Comparison of ENCODE assay signal across 12 cellular contexts in genomic region chr1:98389809-98390208, GRCh38.
DNase-seq lines count a peak whose midpoint lies in the region; TF ChIP-seq lines count a peak whose summit lies in the region.
"Had no signal": no experiment of that assay in that cellular context is flagged by ENCODE, and none has a peak within 500 bp of the region (broad histone marks: within the 10 kb centered on the region; RNA-seq: fewer than 3 reads in every experiment).

No MANE protein-coding gene starts in this region.

- no peak for TF ChIP-seq POLR2A in erythroblast (IDR thresholded peaks at IDR 0.05; ENCODE audit: low read length)

- CTCF ChIA-PET in AG04450 (lab: Charles Lee) = no interaction called here

- no peaks in the 10 kb centered on the region for H3K27me3 ChIP-seq in AG04450 (ENCODE audit: control insufficient read depth, insufficient read depth, low read length)
- H3K27me3 ChIP-seq in brain microvascular endothelial cell (replicated peaks) = no peaks in the 10 kb centered on the region
- H3K27me3 ChIP-seq: ovary, tibial artery had no signal

- DNase-seq in AG04450 (ENCODE audit: low read depth, low spot score) (peak; percentile 45), HT1080 (ENCODE audit: low read depth) (peak; percentile 17), brain microvascular endothelial cell (peak; percentile 88), hepatic stellate cell (ENCODE audit: low spot score) (peak; percentile 23), MV-4-11 (lab: John Stamatoyannopoulos, UW) (no peak), NCI-H2227 (lab: John Stamatoyannopoulos, UW; ENCODE audit: unreplicated experiment) (no peak), Ammon's horn (ENCODE audit: low spot score) (no peak), erythroblast (lab: John Stamatoyannopoulos, UW) (no peak)
- DNase-seq: activated CD8-positive, alpha-beta T cell treated with anti-CD3 and anti-CD28 coated beads, Interleukin-2, amount 10 ng/mL, durations not matched to agents 7 days and 5 days; ovary; stimulated activated CD4-positive, alpha-beta T cell treated with anti-CD3 and anti-CD28 coated beads, Interleukin-15, amount 100 ng/mL, for 24 hours; tibial artery had no signal

- in situ Hi-C loops in brain microvascular endothelial cell (cut with HindIII; ENCODE audit: low pct_ligation_motif_present, low sequenced_read_pairs) = no loop called here

- H3K27ac ChIP-seq in AG04450 (ENCODE audit: low read depth, low read length) (no peak overlapping the region), brain microvascular endothelial cell (peak overlapping the region; percentile 64)
- H3K27ac ChIP-seq: ovary, tibial artery had no signal

- H3K4me3 ChIP-seq in AG04450 (ENCODE audit: low read depth, low read length) = no peak overlapping the region
- no peak overlapping the region for H3K4me3 ChIP-seq in brain microvascular endothelial cell (ENCODE audit: low read depth, low read length)
- H3K4me3 ChIP-seq: ovary, tibial artery had no signal

- POLR2A ChIA-PET in AG04450 (lab: Yijun Ruan, JAX) = no interaction called here

- no peaks in the 10 kb centered on the region; the same call in 1 of the 2 replicates for H3K9me3 ChIP-seq in AG04450 (ENCODE audit: control insufficient read depth, insufficient read depth, low read length)
- H3K9me3 ChIP-seq: ovary, tibial artery had no signal

- TF ChIP-seq CTCF in AG04450 (IDR thresholded peaks at IDR 0.05; ENCODE audit: low read depth, low read length) = no peak
- no peak for TF ChIP-seq CTCF in brain microvascular endothelial cell (IDR thresholded peaks at IDR 0.05; ENCODE audit: low read depth, low read length, missing control alignments)

- H3K36me3 ChIP-seq in brain microvascular endothelial cell (replicated peaks) = no peaks in the 10 kb centered on the region
- H3K36me3 ChIP-seq: ovary, tibial artery had no signal

Comparison
In these comparisons a context has a peak if more than half of its experiments do, and no peak if none do; other contexts are left out.
1. DNase-seq: peak in AG04450 (single experiment), HT1080 (single experiment), brain microvascular endothelial cell (single experiment) and hepatic stellate cell (single experiment); none in MV-4-11 (single experiment), NCI-H2227 (single experiment), Ammon's horn (single experiment) and erythroblast (0 of 2).